In the genomic region with DNA sequence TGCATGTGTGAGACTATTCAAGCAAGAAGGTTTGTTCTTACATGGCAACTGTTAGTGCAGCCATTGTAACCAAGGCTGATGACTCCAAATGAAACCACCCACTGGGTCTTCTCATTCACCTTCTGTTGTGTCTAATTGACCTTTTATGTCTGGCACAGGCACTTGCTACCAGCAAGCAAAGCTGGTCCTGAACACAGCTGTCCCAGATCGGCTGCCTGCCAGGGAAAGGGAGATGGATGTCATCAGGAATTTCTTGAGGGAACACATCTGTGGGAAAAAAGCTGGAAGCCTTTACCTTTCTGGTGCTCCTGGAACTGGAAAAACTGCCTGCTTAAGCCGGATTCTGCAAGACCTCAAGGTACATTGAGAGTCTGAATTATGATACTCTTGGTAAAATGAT, we compare ENCODE assay signal across 11 cellular contexts. TPM values are rescaled to one million over a fixed set of nuclear protein-coding genes. Genes with fewer than 3 reads are reported as not detected.
A peak's percentile ranks its signal among the peaks of the same experiment; 100 is the strongest.
DNase-seq lines count a peak whose midpoint lies in the region; ATAC-seq and TF ChIP-seq lines count a peak whose summit lies in the region.
"Had no signal": no experiment of that assay in that cellular context is flagged by ENCODE, and none has a peak within 500 bp of the region (broad histone marks: within the 10 kb centered on the region; RNA-seq: fewer than 3 reads in every experiment).

No MANE protein-coding gene starts in this region.

- WGBS in right cardiac atrium: 78% methylated on average over 2 of the region's 2 CpGs

- H3K4me3 ChIP-seq in right cardiac atrium (ENCODE audit: low read length) (no peak overlapping the region), adipocyte (ENCODE audit: low read length) (no peak overlapping the region)
- H3K4me3 ChIP-seq: BLaER1 had no signal

- H3K4me3 Mint-ChIP-seq in osteocyte (ENCODE audit: unreplicated experiment): no peak overlapping the region
- H3K4me3 Mint-ChIP-seq: CD8-positive, alpha-beta memory T cell; HFFc6 had no signal

- intact Hi-C loops in cardiac septum (cut with DNase I): loop anchor here (2.0 to 10.0 kb wide), 2 partner anchors 89 to 277 kb away; a partner anchor contains a TSS
- intact Hi-C loops in right cardiac atrium (cut with DNase I): loop anchor here in 1 of 4 donors (10.0 kb wide), 1 partner anchor 87 kb away; no protein-coding TSS in a partner anchor
- intact Hi-C loops in left colon (cut with DNase I, micrococcal nuclease): loop anchor here in 1 of 2 donors (5.0 kb wide), 1 partner anchor 89 kb away; no protein-coding TSS in a partner anchor

- peak overlapping the region; percentile 51 for H3K9ac ChIP-seq in adipocyte (ENCODE audit: low read length)
- H3K9ac ChIP-seq: BLaER1 had no signal

- no peak overlapping the region for H3K27ac ChIP-seq in right cardiac atrium (ENCODE audit: low read length)
- H3K27ac ChIP-seq: BLaER1, SK-N-MC had no signal

- no peak for ATAC-seq in right cardiac atrium
- no peak for ATAC-seq in GM19324 (IDR thresholded peaks at IDR 0.05; ENCODE audit: low FRiP score, unreplicated experiment)
- ATAC-seq in left colon: no peak

- no peaks in the 10 kb centered on the region for H3K36me3 ChIP-seq in adipocyte (ENCODE audit: control insufficient read depth, insufficient read depth, low read length, severe bottlenecking)

- H3K4me1 Mint-ChIP-seq in osteocyte (ENCODE audit: unreplicated experiment): peaks cover 26% of the 10 kb centered on the region

- H3K27me3 ChIP-seq in right cardiac atrium (ENCODE audit: control insufficient read depth, insufficient read depth) (no peaks in the 10 kb centered on the region), adipocyte (replicated peaks; ENCODE audit: control insufficient read depth, insufficient read depth, low read length) (no peaks in the 10 kb centered on the region)
- H3K27me3 ChIP-seq: BLaER1 had no signal

- H3K4me1 ChIP-seq in right cardiac atrium (ENCODE audit: control insufficient read depth, insufficient read depth, low read length) (no peaks in the 10 kb centered on the region), adipocyte (ENCODE audit: control insufficient read depth, insufficient read depth, low read length) (peaks cover 41% of the 10 kb centered on the region)

- no peaks in the 10 kb centered on the region for H3K9me3 Mint-ChIP-seq in osteocyte (ENCODE audit: unreplicated experiment)
- H3K9me3 Mint-ChIP-seq: CD8-positive, alpha-beta memory T cell had no signal

- H3K27me3 Mint-ChIP-seq in osteocyte (ENCODE audit: unreplicated experiment): no peaks in the 10 kb centered on the region
- H3K27me3 Mint-ChIP-seq: CD8-positive, alpha-beta memory T cell had no signal

- peak overlapping the region; percentile 65 for H3K27ac Mint-ChIP-seq in osteocyte (ENCODE audit: unreplicated experiment)

- TF ChIP-seq CTCF in osteocyte (IDR thresholded peaks at IDR 0.05): no peak

- peaks cover 4% of the 10 kb centered on the region for H3K36me3 Mint-ChIP-seq in osteocyte (ENCODE audit: unreplicated experiment)

- H3K9me3 ChIP-seq in right cardiac atrium (ENCODE audit: control insufficient read depth, low read length): no peaks in the 10 kb centered on the region
- no peaks in the 10 kb centered on the region for H3K9me3 ChIP-seq in adipocyte (ENCODE audit: control insufficient read depth, low read length)
- H3K9me3 ChIP-seq: BLaER1 had no signal

- peak; percentile 63 for DNase-seq in cardiac septum (ENCODE audit: low spot score)
- DNase-seq in right cardiac atrium: no peak
- DNase-seq in NCI-H69 (lab: John Stamatoyannopoulos, UW): peak; percentile 27
- DNase-seq in adipocyte (ENCODE audit: low read depth): no peak
- DNase-seq in osteocyte (ENCODE audit: extremely low spot score, unreplicated experiment): no peak
- DNase-seq in left colon: no peak
- DNase-seq: CD8-positive, alpha-beta memory T cell had no signal

RNA-seq across cellular contexts. Expression of a gene that starts 3.6 kb away (rescaled TPM):
- 0.75 TPM for total RNA-seq in cardiac septum
- 1 to 10 TPM; 1.0 to 1.8 (median 1.3) TPM for total RNA-seq in right cardiac atrium
- 0.36 TPM for polyA plus RNA-seq in right cardiac atrium
- total RNA-seq in osteocyte: 6.7 and 10.8 TPM in 2 replicates
- total RNA-seq in left colon: 1 to 10 TPM; 5.5 to 9.0 TPM

RNA-seq across cellular contexts. Expression of a gene that starts 17.7 kb away (rescaled TPM):
- total RNA-seq in cardiac septum: 30.7 TPM
- 10 to 100 TPM; 26.2 to 39.0 (median 29.1) TPM for total RNA-seq in right cardiac atrium
- polyA plus RNA-seq in right cardiac atrium: 28.3 TPM
- 62.6 and 65.2 TPM in 2 replicates for total RNA-seq in osteocyte
- 10 to 100 TPM; 37.2 to 56.4 TPM for total RNA-seq in left colon

Comparison
In these comparisons a context has a peak if more than half of its experiments do, and no peak if none do; other contexts are left out.
1. DNase-seq: peak in cardiac septum (single experiment) and NCI-H69 (single experiment); none in right cardiac atrium (0 of 3), adipocyte (single experiment), osteocyte (single experiment) and left colon (0 of 2).